8 cellular contexts compared by ENCODE assay signal in genomic region chr4:20251796-20252655, GRCh38. TPM values are rescaled to one million over a fixed set of nuclear protein-coding genes. Genes with fewer than 3 reads are reported as not detected.
DNase-seq lines count a peak whose midpoint lies in the region; ATAC-seq and TF ChIP-seq lines count a peak whose summit lies in the region.

SLIT2 (plus strand) TSS chr4:20251905; CDS start chr4:20253816, 1,911 bp downstream.

- peak within 1 kb of the TSS; percentile 15 for H3K27ac ChIP-seq in skeletal muscle tissue (ENCODE audit: low read depth, low read length)

- H3K27ac Mint-ChIP-seq in MCF 10A (ENCODE audit: low read depth, unreplicated experiment) = peak within 1 kb of the TSS; percentile 63

- DNase-seq in EL = peak; percentile 87
- peak; percentile 53 for DNase-seq in HT1080 (ENCODE audit: low read depth)
- DNase-seq in MCF 10A (ENCODE audit: unreplicated experiment) = peak; percentile 84
- DNase-seq in iPS-NIHi11 (ENCODE audit: low spot score) = peak; percentile 97
- DNase-seq in AML-193 (lab: John Stamatoyannopoulos, UW) = no peak

- peaks cover 33 to 39% (median 36%) of the 10 kb centered on the region in 3 donors for H3K27me3 ChIP-seq in skeletal muscle tissue (ENCODE audit: control insufficient read depth in 3 of 3, insufficient read depth in 3 of 3, low read length in 3 of 3)

- H3K27me3 Mint-ChIP-seq in MCF 10A (ENCODE audit: insufficient read depth, unreplicated experiment) = no peaks in the 10 kb centered on the region

- H3K36me3 Mint-ChIP-seq in MCF 10A (ENCODE audit: insufficient read depth, unreplicated experiment) = peaks cover 6% of the 10 kb centered on the region

- peak; percentile 82 for ATAC-seq in GM21526 (IDR thresholded peaks at IDR 0.05; ENCODE audit: low FRiP score, unreplicated experiment)

- no peaks in the 10 kb centered on the region for H3K9me3 ChIP-seq in skeletal muscle tissue (ENCODE audit: control insufficient read depth in 3 of 3, low read length in 3 of 3)

- H3K9me3 Mint-ChIP-seq in MCF 10A (ENCODE audit: unreplicated experiment) = no peaks in the 10 kb centered on the region

- H3K9ac ChIP-seq in skeletal muscle tissue (ENCODE audit: low read depth in 1 of 3, low read length in 3 of 3) = peak within 1 kb of the TSS; percentile 43 to 69 (median 58)

- no peaks in the 10 kb centered on the region for H3K36me3 ChIP-seq in skeletal muscle tissue (ENCODE audit: control insufficient read depth in 3 of 3, insufficient read depth in 3 of 3, low read length in 3 of 3)

- H3K4me1 Mint-ChIP-seq in MCF 10A (ENCODE audit: insufficient read depth, unreplicated experiment) = peaks cover 29% of the 10 kb centered on the region

- peak within 1 kb of the TSS; percentile 91 for H3K4me3 Mint-ChIP-seq in MCF 10A (ENCODE audit: unreplicated experiment)

- intact Hi-C loops in MCF 10A (cut with micrococcal nuclease) = loop anchor here (10.0 kb wide), 1 partner anchor 433 kb away; no protein-coding TSS in a partner anchor

- BruUV-seq in MCF 10A (replicated peaks; lab: Mats Ljungman, UMichigan) = TSS peak; percentile 42

- TF ChIP-seq CTCF in MCF 10A (IDR thresholded peaks at IDR 0.05; ENCODE audit: unreplicated experiment) = no peak

- H3K4me1 ChIP-seq in skeletal muscle tissue (ENCODE audit: control insufficient read depth in 3 of 3, insufficient read depth in 3 of 3, low read length in 3 of 3) = peaks cover 27 to 34% (median 32%) of the 10 kb centered on the region in 3 donors

- POLR2A ChIA-PET in MCF 10A (lab: Yijun Ruan, JAX) = interaction anchor here (0.5 to 1.8 kb wide), 5 partner anchors 13 to 746 kb away, joined by 3 to 12 read pairs (median 3); no protein-coding TSS in a partner anchor

- H3K4me3 ChIP-seq in skeletal muscle tissue (ENCODE audit: low read length in 3 of 3) = peak within 1 kb of the TSS; percentile 70 to 75 (median 71)

- CTCF ChIA-PET in MCF 10A (lab: Yijun Ruan, JAX) = interaction anchor here (0.6 to 1.5 kb wide), 5 partner anchors 21 to 1104 kb away, joined by 3 to 6 read pairs (median 3); no protein-coding TSS in a partner anchor

TF ChIP-seq in PFSK-1, 5 proteins besides CTCF, POLR2A, EP300 and RAD21:
- 0 out of 2 replicates have a peak, but pooled peaks have one; percentile 61 for TF ChIP-seq SIN3A (IDR thresholded peaks at IDR 0.05; ENCODE audit: borderline replicate concordance, insufficient read depth, low read length)
- peak; percentile 83; the same call in 1 of the 2 replicates for TF ChIP-seq TAF1 (IDR thresholded peaks at IDR 0.05; ENCODE audit: borderline replicate concordance, insufficient read depth, low read length)
- TF ChIP-seq REST (IDR thresholded peaks at IDR 0.05; ENCODE audit: insufficient read depth in 1 of 2, low read depth in 2 of 2, low read length in 2 of 2) = no peak; a peak in 1 of 4 replicates
- TF ChIP-seq FOXP2 (optimal IDR thresholded peaks at IDR 0.05; ENCODE audit: borderline replicate concordance, extremely low read depth, extremely low read length, insufficient read depth) = no peak
- peak; percentile 96 for TF ChIP-seq POLR2AphosphoS5 (IDR thresholded peaks at IDR 0.05; ENCODE audit: low read depth, low read length)

RNA-seq across cellular contexts. Expression of gene SLIT2, which starts in this region (rescaled TPM):
- total RNA-seq in HT1080 (2014; rRNA removed; shearing (Covaris generic)) = 0.47 and 0.76 TPM in 2 replicates
- polyA plus RNA-seq in HT1080 (2015; cell fraction: cytosol; rRNA removed) = 0.08 and 0.19 TPM in 2 replicates
- polyA plus RNA-seq in HT1080 (2015; cell fraction: nucleus; rRNA removed) = 0.33 and 0.41 TPM in 2 replicates
- 13.3 TPM for polyA plus RNA-seq in PFSK-1 (2012; ENCODE audit: insufficient read length, low read depth)
- 8.4 and 10.2 TPM in 2 replicates for total RNA-seq in MCF 10A (2022)
- total RNA-seq in skeletal muscle tissue = 12.0 TPM

Comparison
In these comparisons a context has a peak if more than half of its experiments do, and no peak if none do; other contexts are left out.
1. Peak in DNase-seq in HT1080; RNA of the gene not detected or under 1 TPM.
2. DNase-seq: peak in EL (single experiment), MCF 10A (single experiment) and iPS-NIHi11 (single experiment); none in AML-193 (0 of 2).